In genomic region chr2:36783276-36783675, GRCh38 we compare ENCODE assay signal across 13 cellular contexts.
DNase-seq lines count a peak whose midpoint lies in the region; ATAC-seq and TF ChIP-seq lines count a peak whose summit lies in the region.
"Had no signal": no experiment of that assay in that cellular context is flagged by ENCODE, and none has a peak within 500 bp of the region (broad histone marks: within the 10 kb centered on the region; RNA-seq: fewer than 3 reads in every experiment).

No MANE protein-coding gene starts in this region.

- no peak for TF ChIP-seq EP300 in sigmoid colon (IDR thresholded peaks at IDR 0.05)

- H3K4me1 ChIP-seq in right atrium auricular region: peaks cover 0 to 22% of the 10 kb centered on the region in 2 donors
- no peaks in the 10 kb centered on the region for H3K4me1 ChIP-seq in sigmoid colon
- H3K4me1 ChIP-seq: BLaER1 had no signal

- intact Hi-C loops in Right ventricle myocardium inferior (cut with DNase I): loop anchor here (5.0 to 10.0 kb wide), 2 partner anchors 86 to 242 kb away; partner anchors contain the start of gene VIT
- intact Hi-C loops in head of caudate nucleus (cut with DNase I): loop anchor here (5.0 to 10.0 kb wide), 2 partner anchors 134 to 428 kb away; partner anchors contain the start of gene CRIM1
- intact Hi-C loops in sciatic nerve (cut with DNase I): no loop called here
- intact Hi-C loops in sigmoid colon (cut with DNase I): loop anchor here (5.0 to 10.0 kb wide), 2 partner anchors 222 to 431 kb away; no protein-coding TSS in a partner anchor

- TF ChIP-seq POLR2A in sigmoid colon (IDR thresholded peaks at IDR 0.05): no peak

- DNase-seq in Right ventricle myocardium inferior (ENCODE audit: missing footprints) (no peak), right atrium auricular region (ENCODE audit: low spot score) (no peak), head of caudate nucleus (peak in 25 of 42 donors; percentile 26 to 85 (median 50)), medulla oblongata (ENCODE audit: extremely low spot score) (peak; percentile 20), sciatic nerve (ENCODE audit: low spot score) (no peak), sigmoid colon (no peak)
- DNase-seq: AML-193, DMS53, HCEC 1CT had no signal

- H3K4me3 ChIP-seq in right atrium auricular region: no peak overlapping the region
- no peak overlapping the region for H3K4me3 ChIP-seq in sigmoid colon
- H3K4me3 ChIP-seq: BLaER1 had no signal

- no peaks in the 10 kb centered on the region for H3K9me3 ChIP-seq in right atrium auricular region
- H3K9me3 ChIP-seq in sigmoid colon: no peaks in the 10 kb centered on the region
- H3K9me3 ChIP-seq: BLaER1 had no signal

- ATAC-seq in Right ventricle myocardium inferior: peak; percentile 20
- peak; percentile 5 for ATAC-seq in sciatic nerve
- no peak for ATAC-seq in esophagus mucosa
- no peak for ATAC-seq in GM21786 (IDR thresholded peaks at IDR 0.05; ENCODE audit: unreplicated experiment)

- H3K27me3 ChIP-seq in right atrium auricular region (no peaks in the 10 kb centered on the region), sigmoid colon (peaks cover 0 to 4% (median 0%) of the 10 kb centered on the region in 3 donors)
- H3K27me3 ChIP-seq: BLaER1 had no signal

- 24 to 56% methylated on average over 3 of the region's 3 CpGs for WGBS in sigmoid colon, 2 donors

- H3K27ac ChIP-seq in right atrium auricular region (no peak overlapping the region), sigmoid colon (no peak overlapping the region)
- H3K27ac ChIP-seq: 22Rv1, BLaER1 had no signal

- TF ChIP-seq CTCF in right atrium auricular region (IDR thresholded peaks at IDR 0.05) (no peak), sigmoid colon (IDR thresholded peaks at IDR 0.05) (no peak)

- H3K36me3 ChIP-seq in right atrium auricular region: no peaks in the 10 kb centered on the region
- no peaks in the 10 kb centered on the region for H3K36me3 ChIP-seq in sigmoid colon
- H3K36me3 ChIP-seq: BLaER1 had no signal

Comparison
In these comparisons a context has a peak if more than half of its experiments do, and no peak if none do; other contexts are left out.
1. ATAC-seq: peak in Right ventricle myocardium inferior (single experiment) and sciatic nerve (single experiment); none in esophagus mucosa (single experiment) and GM21786 (single experiment).
2. DNase-seq: peak in head of caudate nucleus (25 of 42) and medulla oblongata (single experiment); none in Right ventricle myocardium inferior (single experiment), right atrium auricular region (single experiment), sciatic nerve (single experiment) and sigmoid colon (single experiment).